In genomic region chr12:53062011-53062961, GRCh38 we compare ENCODE assay signal across 1 cellular context.
TF ChIP-seq lines count a peak whose summit lies in the region.

No MANE protein-coding gene starts in this region.

TF ChIP-seq in HepG2, 621 proteins besides CTCF, POLR2A, EP300 and RAD21:
- TF ChIP-seq TAF1 (CRISPR knock-in tag; IDR thresholded peaks at IDR 0.05) (no peak), CERS6 (CRISPR knock-in tag; IDR thresholded peaks at IDR 0.05) (no peak), ATF2 (CRISPR knock-in tag; IDR thresholded peaks at IDR 0.05) (no peak), SALL1 (CRISPR knock-in tag; IDR thresholded peaks at IDR 0.05) (no peak), ZNF205 (CRISPR knock-in tag; IDR thresholded peaks at IDR 0.05) (no peak), ZNF329 (CRISPR knock-in tag; IDR thresholded peaks at IDR 0.05; ENCODE audit: low read depth) (no peak), ATF7-NPFF (CRISPR knock-in tag; IDR thresholded peaks at IDR 0.05; ENCODE audit: low read depth) (no peak), RBM39 (IDR thresholded peaks at IDR 0.05; ENCODE audit: low read depth, low read length, poor library complexity, severe bottlenecking) (peak; percentile 10), HCFC1 (IDR thresholded peaks at IDR 0.05; ENCODE audit: low read depth, low read length) (no peak), TERF1 (CRISPR knock-in tag; IDR thresholded peaks at IDR 0.05) (no peak), ZNF335 (CRISPR knock-in tag; IDR thresholded peaks at IDR 0.05) (no peak), ZKSCAN1 (IDR thresholded peaks at IDR 0.05; ENCODE audit: low read length) (no peak), EZH2 (conservative IDR thresholded peaks at IDR 0.05; ENCODE audit: low read depth, low read length) (no peak), ZBTB8A (CRISPR knock-in tag; IDR thresholded peaks at IDR 0.05; ENCODE audit: borderline replicate concordance, low read depth) (no peak), ZNF75D (CRISPR knock-in tag; IDR thresholded peaks at IDR 0.05; ENCODE audit: borderline replicate concordance) (no peak), KAT2B (IDR thresholded peaks at IDR 0.05; ENCODE audit: borderline replicate concordance, low read depth, low read length) (no peak), TOPORS (CRISPR knock-in tag; IDR thresholded peaks at IDR 0.05) (no peak), ZNF263 (CRISPR knock-in tag; IDR thresholded peaks at IDR 0.05) (peak; percentile 65), ZNF34 (CRISPR knock-in tag; IDR thresholded peaks at IDR 0.05; ENCODE audit: borderline replicate concordance) (no peak), AGO2 (optimal IDR thresholded peaks at IDR 0.05; ENCODE audit: low read depth, low read length) (peak; percentile 25), ZNF589 (CRISPR knock-in tag; conservative IDR thresholded peaks at IDR 0.05) (no peak), ZNF101 (CRISPR knock-in tag; IDR thresholded peaks at IDR 0.05; ENCODE audit: borderline replicate concordance, low read depth) (no peak), PHF8 (CRISPR knock-in tag; IDR thresholded peaks at IDR 0.05) (no peak), ZNF33B (CRISPR knock-in tag; IDR thresholded peaks at IDR 0.05) (no peak)
